ENCODE assay signal across 7 cellular contexts in genomic region chr3:125374501-125374995, GRCh38. TPM values are rescaled to one million over a fixed set of nuclear protein-coding genes. Genes with fewer than 3 reads are reported as not detected.
DNase-seq lines count a peak whose midpoint lies in the region; ATAC-seq and TF ChIP-seq lines count a peak whose summit lies in the region.

No MANE protein-coding gene starts in this region.

- no peaks in the 10 kb centered on the region for H3K9me3 Mint-ChIP-seq in natural killer cell

- H3K4me3 ChIP-seq in GM12865 (ENCODE audit: low read depth, low read length) (peak overlapping the region; percentile 84), fibroblast of the aortic adventitia (ENCODE audit: low read depth, low read length) (peak overlapping the region; percentile 90), tibial artery (peak overlapping the region; percentile 87 to 92)

- no peaks in the 10 kb centered on the region for H3K27me3 ChIP-seq in tibial artery

- peak overlapping the region; percentile 93 for H3K4me3 Mint-ChIP-seq in natural killer cell

- H3K27ac Mint-ChIP-seq in natural killer cell, result peak overlapping the region; percentile 98 to 99

- no peaks in the 10 kb centered on the region for H3K9me3 ChIP-seq in tibial artery

- peaks cover 37 to 45% of the 10 kb centered on the region in 2 donors for H3K4me1 Mint-ChIP-seq in natural killer cell

- intact Hi-C loops in natural killer cell (cut with micrococcal nuclease) (loop anchor here (2.0 to 10.0 kb wide), 4 partner anchors 64 to 360 kb away; partner anchors contain the start of gene OSBPL11), tibial artery (cut with DNase I; ENCODE audit: low total_unique reads) (loop anchor here (10.0 kb wide), 1 partner anchor 330 kb away; no protein-coding TSS in a partner anchor)

- no peaks in the 10 kb centered on the region for H3K27me3 Mint-ChIP-seq in natural killer cell (ENCODE audit: low read depth in 2 of 2)

- peaks cover 0 to 38% (median 24%) of the 10 kb centered on the region in 4 donors for H3K4me1 ChIP-seq in tibial artery

- peak overlapping the region; percentile 90 to 95 for H3K27ac ChIP-seq in tibial artery

- DNase-seq in GM12865 (ENCODE audit: low read depth), result peak; percentile 50
- DNase-seq in NCI-H2171 treated with DMSO at 0.1 percent for 48 hours (lab: John Stamatoyannopoulos, UW), result peak; percentile 37
- DNase-seq in activated T-helper 9 cell treated with anti-CD3 and anti-CD28 coated beads, Interleukin-2, amount 50 U/mL, for 16 hours (ENCODE audit: low read depth), result peak; percentile 27
- DNase-seq in fibroblast of the aortic adventitia (ENCODE audit: low read depth), result peak; percentile 47
- peak; percentile 64 for DNase-seq in natural killer cell
- DNase-seq in tibial artery, result peak; percentile 23 to 68

- ATAC-seq in HG02588 (IDR thresholded peaks at IDR 0.05; ENCODE audit: unreplicated experiment), result peak; percentile 26
- peak; percentile 73 to 80 (median 74) for ATAC-seq in natural killer cell

- no peaks in the 10 kb centered on the region for H3K36me3 Mint-ChIP-seq in natural killer cell

- H3K36me3 ChIP-seq in tibial artery, result no peaks in the 10 kb centered on the region

- TF ChIP-seq CTCF in GM12865 (IDR thresholded peaks at IDR 0.05; ENCODE audit: insufficient read depth, low read depth, low read length, missing control alignments) (no peak), fibroblast of the aortic adventitia (IDR thresholded peaks at IDR 0.05; ENCODE audit: insufficient read depth, low read length) (no peak), natural killer cell (IDR thresholded peaks at IDR 0.05) (no peak), tibial artery (IDR thresholded peaks at IDR 0.05) (no peak)

RNA-seq across cellular contexts. Expression of gene ZNF148, which starts 0.6 kb away (rescaled TPM):
- total RNA-seq in fibroblast of the aortic adventitia (ENCODE audit: low replicate concordance) (40.1 and 62.9 TPM in 2 replicates), natural killer cell (10 to 100 TPM; 61.1 to 72.5 (median 62.8) TPM)

Comparison
In these comparisons a context has a peak if more than half of its experiments do, and no peak if none do; other contexts are left out.
1. Peak in every context shown above with its lines: DNase-seq, ATAC-seq, H3K4me3 ChIP-seq and H3K27ac ChIP-seq.